ENCODE assay signal across 9 cellular contexts in genomic region chr3:193744822-193745684, GRCh38.
DNase-seq lines count a peak whose midpoint lies in the region; ATAC-seq and TF ChIP-seq lines count a peak whose summit lies in the region.
"Had no signal": no experiment of that assay in that cellular context is flagged by ENCODE, and none has a peak within 500 bp of the region (broad histone marks: within the 10 kb centered on the region; RNA-seq: fewer than 3 reads in every experiment).

No MANE protein-coding gene starts in this region.

- H3K27ac Mint-ChIP-seq in GM23338, result no peak overlapping the region
- no peak overlapping the region for H3K27ac Mint-ChIP-seq in osteocyte (ENCODE audit: unreplicated experiment)

- H3K36me3 ChIP-seq in GM23338 (ENCODE audit: insufficient read depth), result no peaks in the 10 kb centered on the region
- H3K36me3 ChIP-seq: ascending aorta, stomach had no signal

- H3K4me1 Mint-ChIP-seq in GM23338 (peaks cover 29% of the 10 kb centered on the region), osteocyte (ENCODE audit: unreplicated experiment) (no peaks in the 10 kb centered on the region)

- H3K27me3 Mint-ChIP-seq in GM23338 (ENCODE audit: insufficient read depth, low read depth, poor library complexity), result peaks cover 3% of the 10 kb centered on the region
- H3K27me3 Mint-ChIP-seq in osteocyte (ENCODE audit: unreplicated experiment), result peaks cover 72% of the 10 kb centered on the region

- no peaks in the 10 kb centered on the region for H4K20me1 ChIP-seq in GM23338 (replicated peaks; ENCODE audit: insufficient read depth)

- H3K4me3 ChIP-seq in GM23338 (no peak overlapping the region), fibroblast of mammary gland (ENCODE audit: control insufficient read depth, low read depth, low read length) (no peak overlapping the region)
- H3K4me3 ChIP-seq: ascending aorta had no signal

- H2AFZ ChIP-seq in GM23338, result peak overlapping the region; percentile 88

- no peaks in the 10 kb centered on the region for H3K9me3 Mint-ChIP-seq in GM23338
- H3K9me3 Mint-ChIP-seq in osteocyte (ENCODE audit: unreplicated experiment), result no peaks in the 10 kb centered on the region

- H3K79me2 ChIP-seq in GM23338 (replicated peaks; ENCODE audit: insufficient read depth), result no peaks in the 10 kb centered on the region

- peaks cover 11% of the 10 kb centered on the region for H3K4me1 ChIP-seq in GM23338 (ENCODE audit: insufficient read depth)
- H3K4me1 ChIP-seq: ascending aorta had no signal

- no peaks in the 10 kb centered on the region for H3K9me2 ChIP-seq in GM23338 (ENCODE audit: insufficient read depth)

- no peaks in the 10 kb centered on the region for H3F3A ChIP-seq in GM23338 (replicated peaks; ENCODE audit: low read depth)

- no peaks in the 10 kb centered on the region for H3K36me3 Mint-ChIP-seq in GM23338 (ENCODE audit: low read depth)
- no peaks in the 10 kb centered on the region for H3K36me3 Mint-ChIP-seq in osteocyte (ENCODE audit: unreplicated experiment)

- H3K27ac ChIP-seq in GM23338 (ENCODE audit: low read depth), result no peak overlapping the region
- H3K27ac ChIP-seq: ascending aorta had no signal

- DNase-seq in GM23338 (ENCODE audit: low spot score) (no peak), NCI-H2196 (lab: John Stamatoyannopoulos, UW; ENCODE audit: unreplicated experiment) (peak; percentile 70), fibroblast of mammary gland (ENCODE audit: low read depth) (peak; percentile 11), osteocyte (ENCODE audit: extremely low spot score, unreplicated experiment) (peak; percentile 34), H4 (ENCODE audit: low spot score) (no peak), GM19238 (ENCODE audit: insufficient read length, low spot score) (no peak)

- no peak overlapping the region for H3K4me2 ChIP-seq in GM23338

- ATAC-seq in GM23338 (peak; percentile 29), HG03139 (IDR thresholded peaks at IDR 0.05; ENCODE audit: unreplicated experiment) (no peak)

- no peaks in the 10 kb centered on the region for H3K27me3 ChIP-seq in GM23338 (ENCODE audit: insufficient read depth)
- H3K27me3 ChIP-seq: ascending aorta, stomach had no signal

- H3K4me3 Mint-ChIP-seq in GM23338 (no peak overlapping the region), osteocyte (ENCODE audit: unreplicated experiment) (no peak overlapping the region)

- no peak for TF ChIP-seq CTCF in GM23338 (conservative IDR thresholded peaks at IDR 0.05; ENCODE audit: low read depth in 2 of 2)
- no peak for TF ChIP-seq CTCF in fibroblast of mammary gland (conservative IDR thresholded peaks at IDR 0.05; ENCODE audit: control insufficient read depth, insufficient read depth, low read depth, low read length)
- TF ChIP-seq CTCF in osteocyte (IDR thresholded peaks at IDR 0.05), result no peak

TF ChIP-seq in GM23338, 12 proteins besides CTCF, POLR2A, EP300 and RAD21:
- no peak for TF ChIP-seq CREB1 (CRISPR knock-in tag; IDR thresholded peaks at IDR 0.05; ENCODE audit: low read depth)
- TF ChIP-seq POLR2AphosphoS5 (IDR thresholded peaks at IDR 0.05; ENCODE audit: low read depth), result no peak
- no peak for TF ChIP-seq STAT1 (IDR thresholded peaks at IDR 0.05; ENCODE audit: unreplicated experiment)
- TF ChIP-seq, protein P1, sequence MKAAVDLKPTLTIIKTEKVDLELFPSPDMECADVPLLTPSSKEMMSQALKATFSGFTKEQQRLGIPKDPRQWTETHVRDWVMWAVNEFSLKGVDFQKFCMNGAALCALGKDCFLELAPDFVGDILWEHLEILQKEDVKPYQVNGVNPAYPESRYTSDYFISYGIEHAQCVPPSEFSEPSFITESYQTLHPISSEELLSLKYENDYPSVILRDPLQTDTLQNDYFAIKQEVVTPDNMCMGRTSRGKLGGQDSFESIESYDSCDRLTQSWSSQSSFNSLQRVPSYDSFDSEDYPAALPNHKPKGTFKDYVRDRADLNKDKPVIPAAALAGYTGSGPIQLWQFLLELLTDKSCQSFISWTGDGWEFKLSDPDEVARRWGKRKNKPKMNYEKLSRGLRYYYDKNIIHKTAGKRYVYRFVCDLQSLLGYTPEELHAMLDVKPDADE (IDR thresholded peaks at IDR 0.05), result no peak
- TF ChIP-seq, protein P2, sequence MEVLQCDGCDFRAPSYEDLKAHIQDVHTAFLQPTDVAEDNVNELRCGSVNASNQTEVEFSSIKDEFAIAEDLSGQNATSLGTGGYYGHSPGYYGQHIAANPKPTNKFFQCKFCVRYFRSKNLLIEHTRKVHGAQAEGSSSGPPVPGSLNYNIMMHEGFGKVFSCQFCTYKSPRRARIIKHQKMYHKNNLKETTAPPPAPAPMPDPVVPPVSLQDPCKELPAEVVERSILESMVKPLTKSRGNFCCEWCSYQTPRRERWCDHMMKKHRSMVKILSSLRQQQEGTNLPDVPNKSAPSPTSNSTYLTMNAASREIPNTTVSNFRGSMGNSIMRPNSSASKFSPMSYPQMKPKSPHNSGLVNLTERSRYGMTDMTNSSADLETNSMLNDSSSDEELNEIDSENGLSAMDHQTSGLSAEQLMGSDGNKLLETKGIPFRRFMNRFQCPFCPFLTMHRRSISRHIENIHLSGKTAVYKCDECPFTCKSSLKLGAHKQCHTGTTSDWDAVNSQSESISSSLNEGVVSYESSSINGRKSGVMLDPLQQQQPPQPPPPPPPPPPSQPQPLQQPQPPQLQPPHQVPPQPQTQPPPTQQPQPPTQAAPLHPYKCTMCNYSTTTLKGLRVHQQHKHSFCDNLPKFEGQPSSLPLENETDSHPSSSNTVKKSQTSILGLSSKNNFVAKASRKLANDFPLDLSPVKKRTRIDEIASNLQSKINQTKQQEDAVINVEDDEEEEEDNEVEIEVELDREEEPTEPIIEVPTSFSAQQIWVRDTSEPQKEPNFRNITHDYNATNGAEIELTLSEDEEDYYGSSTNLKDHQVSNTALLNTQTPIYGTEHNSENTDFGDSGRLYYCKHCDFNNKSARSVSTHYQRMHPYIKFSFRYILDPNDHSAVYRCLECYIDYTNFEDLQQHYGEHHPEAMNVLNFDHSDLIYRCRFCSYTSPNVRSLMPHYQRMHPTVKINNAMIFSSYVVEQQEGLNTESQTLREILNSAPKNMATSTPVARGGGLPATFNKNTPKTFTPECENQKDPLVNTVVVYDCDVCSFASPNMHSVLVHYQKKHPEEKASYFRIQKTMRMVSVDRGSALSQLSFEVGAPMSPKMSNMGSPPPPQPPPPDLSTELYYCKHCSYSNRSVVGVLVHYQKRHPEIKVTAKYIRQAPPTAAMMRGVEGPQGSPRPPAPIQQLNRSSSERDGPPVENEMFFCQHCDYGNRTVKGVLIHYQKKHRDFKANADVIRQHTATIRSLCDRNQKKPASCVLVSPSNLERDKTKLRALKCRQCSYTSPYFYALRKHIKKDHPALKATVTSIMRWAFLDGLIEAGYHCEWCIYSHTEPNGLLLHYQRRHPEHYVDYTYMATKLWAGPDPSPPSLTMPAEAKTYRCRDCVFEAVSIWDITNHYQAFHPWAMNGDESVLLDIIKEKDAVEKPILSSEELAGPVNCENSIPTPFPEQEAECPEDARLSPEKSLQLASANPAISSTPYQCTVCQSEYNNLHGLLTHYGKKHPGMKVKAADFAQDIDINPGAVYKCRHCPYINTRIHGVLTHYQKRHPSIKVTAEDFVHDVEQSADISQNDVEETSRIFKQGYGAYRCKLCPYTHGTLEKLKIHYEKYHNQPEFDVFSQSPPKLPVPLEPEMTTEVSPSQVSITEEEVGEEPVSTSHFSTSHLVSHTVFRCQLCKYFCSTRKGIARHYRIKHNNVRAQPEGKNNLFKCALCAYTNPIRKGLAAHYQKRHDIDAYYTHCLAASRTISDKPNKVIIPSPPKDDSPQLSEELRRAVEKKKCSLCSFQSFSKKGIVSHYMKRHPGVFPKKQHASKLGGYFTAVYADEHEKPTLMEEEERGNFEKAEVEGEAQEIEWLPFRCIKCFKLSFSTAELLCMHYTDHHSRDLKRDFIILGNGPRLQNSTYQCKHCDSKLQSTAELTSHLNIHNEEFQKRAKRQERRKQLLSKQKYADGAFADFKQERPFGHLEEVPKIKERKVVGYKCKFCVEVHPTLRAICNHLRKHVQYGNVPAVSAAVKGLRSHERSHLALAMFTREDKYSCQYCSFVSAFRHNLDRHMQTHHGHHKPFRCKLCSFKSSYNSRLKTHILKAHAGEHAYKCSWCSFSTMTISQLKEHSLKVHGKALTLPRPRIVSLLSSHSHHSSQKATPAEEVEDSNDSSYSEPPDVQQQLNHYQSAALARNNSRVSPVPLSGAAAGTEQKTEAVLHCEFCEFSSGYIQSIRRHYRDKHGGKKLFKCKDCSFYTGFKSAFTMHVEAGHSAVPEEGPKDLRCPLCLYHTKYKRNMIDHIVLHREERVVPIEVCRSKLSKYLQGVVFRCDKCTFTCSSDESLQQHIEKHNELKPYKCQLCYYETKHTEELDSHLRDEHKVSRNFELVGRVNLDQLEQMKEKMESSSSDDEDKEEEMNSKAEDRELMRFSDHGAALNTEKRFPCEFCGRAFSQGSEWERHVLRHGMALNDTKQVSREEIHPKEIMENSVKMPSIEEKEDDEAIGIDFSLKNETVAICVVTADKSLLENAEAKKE (CRISPR knock-in tag; IDR thresholded peaks at IDR 0.05), result no peak
- no peak for TF ChIP-seq JUNB (IDR thresholded peaks at IDR 0.05; ENCODE audit: unreplicated experiment)
- TF ChIP-seq EZH2phosphoT487 (IDR thresholded peaks at IDR 0.05; ENCODE audit: unreplicated experiment), result no peak
- TF ChIP-seq ZNF331 (CRISPR knock-in tag; IDR thresholded peaks at IDR 0.05; ENCODE audit: low read depth), result no peak
- TF ChIP-seq, protein P3, sequence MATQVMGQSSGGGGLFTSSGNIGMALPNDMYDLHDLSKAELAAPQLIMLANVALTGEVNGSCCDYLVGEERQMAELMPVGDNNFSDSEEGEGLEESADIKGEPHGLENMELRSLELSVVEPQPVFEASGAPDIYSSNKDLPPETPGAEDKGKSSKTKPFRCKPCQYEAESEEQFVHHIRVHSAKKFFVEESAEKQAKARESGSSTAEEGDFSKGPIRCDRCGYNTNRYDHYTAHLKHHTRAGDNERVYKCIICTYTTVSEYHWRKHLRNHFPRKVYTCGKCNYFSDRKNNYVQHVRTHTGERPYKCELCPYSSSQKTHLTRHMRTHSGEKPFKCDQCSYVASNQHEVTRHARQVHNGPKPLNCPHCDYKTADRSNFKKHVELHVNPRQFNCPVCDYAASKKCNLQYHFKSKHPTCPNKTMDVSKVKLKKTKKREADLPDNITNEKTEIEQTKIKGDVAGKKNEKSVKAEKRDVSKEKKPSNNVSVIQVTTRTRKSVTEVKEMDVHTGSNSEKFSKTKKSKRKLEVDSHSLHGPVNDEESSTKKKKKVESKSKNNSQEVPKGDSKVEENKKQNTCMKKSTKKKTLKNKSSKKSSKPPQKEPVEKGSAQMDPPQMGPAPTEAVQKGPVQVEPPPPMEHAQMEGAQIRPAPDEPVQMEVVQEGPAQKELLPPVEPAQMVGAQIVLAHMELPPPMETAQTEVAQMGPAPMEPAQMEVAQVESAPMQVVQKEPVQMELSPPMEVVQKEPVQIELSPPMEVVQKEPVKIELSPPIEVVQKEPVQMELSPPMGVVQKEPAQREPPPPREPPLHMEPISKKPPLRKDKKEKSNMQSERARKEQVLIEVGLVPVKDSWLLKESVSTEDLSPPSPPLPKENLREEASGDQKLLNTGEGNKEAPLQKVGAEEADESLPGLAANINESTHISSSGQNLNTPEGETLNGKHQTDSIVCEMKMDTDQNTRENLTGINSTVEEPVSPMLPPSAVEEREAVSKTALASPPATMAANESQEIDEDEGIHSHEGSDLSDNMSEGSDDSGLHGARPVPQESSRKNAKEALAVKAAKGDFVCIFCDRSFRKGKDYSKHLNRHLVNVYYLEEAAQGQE (IDR thresholded peaks at IDR 0.05; ENCODE audit: unreplicated experiment), result no peak

Comparison
In these comparisons a context has a peak if more than half of its experiments do, and no peak if none do; other contexts are left out.
1. DNase-seq: peak in NCI-H2196 (single experiment), fibroblast of mammary gland (single experiment) and osteocyte (single experiment); none in GM23338 (single experiment), H4 (single experiment) and GM19238 (single experiment).